Comparison of ENCODE assay signal across 15 cellular contexts in genomic region chr3:108441081-108441507, GRCh38.
DNase-seq lines count a peak whose midpoint lies in the region; ATAC-seq and TF ChIP-seq lines count a peak whose summit lies in the region.
"Had no signal": no experiment of that assay in that cellular context is flagged by ENCODE, and none has a peak within 500 bp of the region (broad histone marks: within the 10 kb centered on the region; RNA-seq: fewer than 3 reads in every experiment).

No MANE protein-coding gene starts in this region.

- peaks cover 11% of the 10 kb centered on the region for H3K9me3 Mint-ChIP-seq in WTC11
- H3K9me3 Mint-ChIP-seq: activated CD4-positive, alpha-beta memory T cell treated with anti-CD3 and anti-CD28 coated beads, Interleukin-2, amount 10 ng/mL, durations not matched to agents 7 days and 5 days had no signal

- H3K27ac ChIP-seq in A673 (ENCODE audit: low read depth, low read length, poor library complexity, severe bottlenecking): peak overlapping the region; percentile 59
- H3K27ac ChIP-seq: A549, adrenal gland had no signal

- peaks cover 20% of the 10 kb centered on the region for H3K4me1 Mint-ChIP-seq in WTC11
- H3K4me1 Mint-ChIP-seq: activated CD4-positive, alpha-beta memory T cell treated with anti-CD3 and anti-CD28 coated beads, Interleukin-2, amount 10 ng/mL, durations not matched to agents 7 days and 5 days; CD4-positive, alpha-beta memory T cell; naive thymus-derived CD8-positive, alpha-beta T cell had no signal

- no peaks in the 10 kb centered on the region; the same call in 1 of the 2 replicates for H3K27me3 Mint-ChIP-seq in WTC11 (ENCODE audit: low read depth)
- H3K27me3 Mint-ChIP-seq: activated CD4-positive, alpha-beta memory T cell treated with anti-CD3 and anti-CD28 coated beads, Interleukin-2, amount 10 ng/mL, durations not matched to agents 7 days and 5 days had no signal

- no peaks in the 10 kb centered on the region for H3K36me3 ChIP-seq in A673 (ENCODE audit: insufficient read depth, low read length, poor library complexity, severe bottlenecking)
- H3K36me3 ChIP-seq: adrenal gland had no signal

- ATAC-seq in WTC11: peak; percentile 52
- no peak for ATAC-seq in HG03520 (IDR thresholded peaks at IDR 0.05; ENCODE audit: unreplicated experiment)
- ATAC-seq in GM19351 (IDR thresholded peaks at IDR 0.05; ENCODE audit: unreplicated experiment): no peak
- ATAC-seq: A549; naive thymus-derived CD8-positive, alpha-beta T cell had no signal

- CTCF ChIA-PET in A673 (lab: Charles Lee) (interaction anchor here (1.5 kb wide), 1 partner anchor 37 kb away, joined by 4 read pairs; no protein-coding TSS in a partner anchor), WTC11 (lab: Charles Lee) (interaction anchor here (0.8 to 3.3 kb wide), 4 partner anchors 13 to 503 kb away, joined by 3 to 13 read pairs (median 4); no protein-coding TSS in a partner anchor)

- 47 to 56% methylated on average over 6 of the region's 6 CpGs for WGBS in lower leg skin, 2 donors

- POLR2A ChIA-PET in A673 (lab: Charles Lee; ENCODE audit: low non-redundant PET) (no interaction called here), WTC11 (lab: Charles Lee) (no interaction called here)

- no peaks in the 10 kb centered on the region for H3K27me3 ChIP-seq in A673 (replicated peaks; ENCODE audit: insufficient read depth, low read depth, low read length, poor library complexity)
- H3K27me3 ChIP-seq: adrenal gland had no signal

- DNase-seq in A673 (ENCODE audit: low spot score) (peak; percentile 85), NCI-H1417 treated with DMSO at 0.1 percent for 48 hours (lab: John Stamatoyannopoulos, UW) (peak; percentile 5), WTC11 (ENCODE audit: low spot score) (no peak), left kidney (ENCODE audit: low read depth, low spot score) (peak; percentile 60), lower leg skin (ENCODE audit: low spot score in 2 of 2) (no peak)
- no peak for DNase-seq in stimulated activated naive CD4-positive, alpha-beta T cell (lab: John Stamatoyannopoulos, UW)
- DNase-seq: activated CD4-positive, alpha-beta memory T cell treated with anti-CD3 and anti-CD28 coated beads, Interleukin-2, amount 10 ng/mL, durations not matched to agents 7 days and 5 days; adrenal gland; CD4-positive, alpha-beta memory T cell; naive thymus-derived CD8-positive, alpha-beta T cell; NCI-H187 had no signal

- H3K27ac Mint-ChIP-seq in WTC11: no peak overlapping the region
- H3K27ac Mint-ChIP-seq: activated CD4-positive, alpha-beta memory T cell treated with anti-CD3 and anti-CD28 coated beads, Interleukin-2, amount 10 ng/mL, durations not matched to agents 7 days and 5 days; CD4-positive, alpha-beta memory T cell; naive thymus-derived CD8-positive, alpha-beta T cell had no signal

- H3K4me3 Mint-ChIP-seq in WTC11: no peak overlapping the region
- H3K4me3 Mint-ChIP-seq: activated CD4-positive, alpha-beta memory T cell treated with anti-CD3 and anti-CD28 coated beads, Interleukin-2, amount 10 ng/mL, durations not matched to agents 7 days and 5 days; CD4-positive, alpha-beta memory T cell; naive thymus-derived CD8-positive, alpha-beta T cell had no signal

- TF ChIP-seq POLR2A in lower leg skin (IDR thresholded peaks at IDR 0.05): no peak

- intact Hi-C loops in A673 (cut with micrococcal nuclease; ENCODE audit: unreplicated experiment) (no loop called here), lower leg skin (cut with DNase I; ENCODE audit: low total_unique reads) (no loop called here)

- peaks cover 23% of the 10 kb centered on the region for H3K4me1 ChIP-seq in A673 (ENCODE audit: insufficient read depth, low read length, poor library complexity, severe bottlenecking)
- H3K4me1 ChIP-seq: A549, adrenal gland had no signal

- no peak overlapping the region for H3K4me3 ChIP-seq in A673 (ENCODE audit: low read depth, low read length, poor library complexity, severe bottlenecking)
- no peak overlapping the region for H3K4me3 ChIP-seq in lower leg skin (ENCODE audit: low read depth, poor library complexity, severe bottlenecking)
- H3K4me3 ChIP-seq: A549, adrenal gland, lung had no signal

- H3K9me3 ChIP-seq in A673 (ENCODE audit: low read depth, low read length, poor library complexity, severe bottlenecking): no peaks in the 10 kb centered on the region
- H3K9me3 ChIP-seq: A549, adrenal gland had no signal

- BruUV-seq in A673 (replicated peaks; lab: Mats Ljungman, UMichigan): no TSS peak

- H3K36me3 Mint-ChIP-seq in WTC11: peaks cover 3% of the 10 kb centered on the region; the same call in 1 of the 2 replicates

- no peak; the same call in 1 of the 2 replicates for TF ChIP-seq CTCF in A673 (conservative IDR thresholded peaks at IDR 0.05; ENCODE audit: low read depth, low read length)
- no peak for TF ChIP-seq CTCF in WTC11 (IDR thresholded peaks at IDR 0.05)
- no peak for TF ChIP-seq CTCF in lower leg skin (IDR thresholded peaks at IDR 0.05)

TF ChIP-seq in WTC11, 78 proteins besides CTCF, POLR2A, EP300 and RAD21:
- TF ChIP-seq GABPB1 (CRISPR knock-in tag; IDR thresholded peaks at IDR 0.05) (no peak), USF1 (CRISPR knock-in tag; IDR thresholded peaks at IDR 0.05) (no peak), EMX1 (CRISPR knock-in tag; IDR thresholded peaks at IDR 0.05) (no peak), CDX4 (CRISPR knock-in tag; IDR thresholded peaks at IDR 0.05; ENCODE audit: borderline replicate concordance) (no peak), NR2C2 (CRISPR knock-in tag; IDR thresholded peaks at IDR 0.05) (no peak), PRRX2 (CRISPR knock-in tag; IDR thresholded peaks at IDR 0.05) (no peak), ZNF532 (CRISPR knock-in tag; IDR thresholded peaks at IDR 0.05; ENCODE audit: borderline replicate concordance) (no peak), CBFB (CRISPR knock-in tag; IDR thresholded peaks at IDR 0.05; ENCODE audit: low read depth) (no peak)

Comparison
In these comparisons a context has a peak if more than half of its experiments do, and no peak if none do; other contexts are left out.
1. DNase-seq: peak in A673 (single experiment), NCI-H1417 treated with DMSO at 0.1 percent for 48 hours (single experiment) and left kidney (single experiment); none in WTC11 (single experiment), stimulated activated naive CD4-positive, alpha-beta T cell (0 of 6) and lower leg skin (0 of 2).